25 cellular contexts compared by ENCODE assay signal in the genomic region with DNA sequence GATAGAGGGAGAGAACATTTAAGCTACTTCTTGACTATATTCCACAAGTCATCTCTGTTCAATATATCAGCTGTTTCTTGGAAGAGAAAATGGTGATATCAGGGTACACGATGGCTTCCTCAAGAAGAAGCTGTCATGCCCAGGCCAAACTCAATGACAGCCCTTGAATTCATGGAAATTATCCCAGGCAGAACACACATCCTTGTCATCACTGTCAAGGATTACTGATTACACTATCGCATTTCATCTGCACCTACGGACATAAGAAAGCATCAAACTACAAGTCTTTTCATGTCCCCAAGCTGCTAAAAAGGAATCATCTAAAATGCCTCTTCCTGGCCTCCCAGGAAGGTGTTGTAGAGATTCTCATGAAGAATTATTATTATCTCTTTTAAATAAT.
"Had no signal": no experiment of that assay in that cellular context is flagged by ENCODE, and none has a peak within 500 bp of the region (broad histone marks: within the 10 kb centered on the region; RNA-seq: fewer than 3 reads in every experiment).

No MANE protein-coding gene starts in this region.

- H3K4me1 ChIP-seq: neural progenitor cell, parathyroid adenoma, right lobe of liver, testis had no signal

- H3K4me3 ChIP-seq: esophagus muscularis mucosa, heart right ventricle, lower lobe of right lung, neural progenitor cell, right lobe of liver, testis had no signal

- H3K4me3 Mint-ChIP-seq: activated B cell treated with CpG ODN at 0.5 μM for 24 hours; activated CD4-positive, alpha-beta T cell treated with anti-CD3 and anti-CD28 coated beads, Interleukin-2, amount 10 ng/mL, durations not matched to agents 24 days and 14 days; activated CD8-positive, alpha-beta T cell treated with anti-CD3 and anti-CD28 coated beads for 36 hours; activated T-cell treated with anti-CD3 and anti-CD28 coated beads, Interleukin-2, amount 50 U/mL, for 24 hours; neural progenitor cell; stimulated activated effector memory CD8-positive, alpha-beta T cell treated with anti-CD3 and anti-CD28 coated beads, Interleukin-12 subunit alpha, Interleukin-12 subunit beta, amount 100 ng/mL, for 72 hours; T-cell; type B pancreatic cell had no signal

- H3K36me3 Mint-ChIP-seq: stimulated activated effector memory CD8-positive, alpha-beta T cell treated with anti-CD3 and anti-CD28 coated beads, Interleukin-12 subunit alpha, Interleukin-12 subunit beta, amount 100 ng/mL, for 72 hours; T-cell; type B pancreatic cell had no signal

- H3K4me1 Mint-ChIP-seq: activated B cell treated with CpG ODN at 0.5 μM for 24 hours; activated CD4-positive, alpha-beta T cell treated with anti-CD3 and anti-CD28 coated beads, Interleukin-2, amount 10 ng/mL, durations not matched to agents 24 days and 14 days; stimulated activated effector memory CD8-positive, alpha-beta T cell treated with anti-CD3 and anti-CD28 coated beads, Interleukin-12 subunit alpha, Interleukin-12 subunit beta, amount 100 ng/mL, for 72 hours; T-cell had no signal

- DNase-seq: activated B cell treated with CpG ODN at 0.5 μM for 24 hours; activated CD4-positive, alpha-beta T cell treated with anti-CD3 and anti-CD28 coated beads, Interleukin-2, amount 10 ng/mL, durations not matched to agents 24 days and 14 days; activated CD8-positive, alpha-beta T cell treated with anti-CD3 and anti-CD28 coated beads for 36 hours; activated naive CD4-positive, alpha-beta T cell treated with Interleukin-2 at 50 U/mL for 16 hours; activated T-cell treated with anti-CD3 and anti-CD28 coated beads, Interleukin-2, amount 50 U/mL, for 24 hours; aorta; brain microvascular endothelial cell; cortex of kidney; effector CD4-positive, alpha-beta T cell; heart right ventricle; left colon; lower lobe of right lung; midbrain; right lobe of liver; small intestine; stimulated activated CD4-positive, alpha-beta T cell treated with anti-CD3 and anti-CD28 coated beads, Interleukin-4, amount 100 ng/mL, for 24 hours; T-cell; testis had no signal

- FAIRE-seq: islet of Langerhans, small intestine had no signal

- H3K27ac ChIP-seq: brain microvascular endothelial cell, esophagus muscularis mucosa, lower lobe of right lung, neural progenitor cell, parathyroid adenoma, right lobe of liver, testis had no signal

- H3K36me3 ChIP-seq: brain microvascular endothelial cell, esophagus muscularis mucosa, heart right ventricle, lower lobe of right lung, neural progenitor cell, right lobe of liver had no signal

- H3K27me3 Mint-ChIP-seq: activated B cell treated with CpG ODN at 0.5 μM for 24 hours; activated CD4-positive, alpha-beta T cell treated with anti-CD3 and anti-CD28 coated beads, Interleukin-2, amount 10 ng/mL, durations not matched to agents 24 days and 14 days; activated CD8-positive, alpha-beta T cell treated with anti-CD3 and anti-CD28 coated beads for 36 hours; activated T-cell treated with anti-CD3 and anti-CD28 coated beads, Interleukin-2, amount 50 U/mL, for 24 hours; T-cell; type B pancreatic cell had no signal

- H3K27me3 ChIP-seq: brain microvascular endothelial cell, esophagus muscularis mucosa, heart right ventricle, right lobe of liver, testis had no signal

- H3K9me3 Mint-ChIP-seq: activated B cell treated with CpG ODN at 0.5 μM for 24 hours; activated CD8-positive, alpha-beta T cell treated with anti-CD3 and anti-CD28 coated beads for 36 hours; activated T-cell treated with anti-CD3 and anti-CD28 coated beads, Interleukin-2, amount 50 U/mL, for 24 hours; activated T-helper 2 cell treated with anti-CD3 and anti-CD28 coated beads, Interferon-gamma antibody, Interleukin-2, Interleukin-4, amounts not matched to agents 10 μg/mL and 5 μg/mL and 100 μg/mL, durations not matched to agents 14 hours and 24 hours and 36 hours; type B pancreatic cell had no signal

- H3K27ac Mint-ChIP-seq: activated B cell treated with CpG ODN at 0.5 μM for 24 hours; activated CD4-positive, alpha-beta T cell treated with anti-CD3 and anti-CD28 coated beads, Interleukin-2, amount 10 ng/mL, durations not matched to agents 24 days and 14 days; activated CD8-positive, alpha-beta T cell treated with anti-CD3 and anti-CD28 coated beads for 36 hours; activated T-cell treated with anti-CD3 and anti-CD28 coated beads, Interleukin-2, amount 50 U/mL, for 24 hours; activated T-helper 2 cell treated with anti-CD3 and anti-CD28 coated beads, Interferon-gamma antibody, Interleukin-2, Interleukin-4, amounts not matched to agents 10 μg/mL and 5 μg/mL and 100 μg/mL, durations not matched to agents 14 hours and 24 hours and 36 hours; neural progenitor cell; stimulated activated effector memory CD8-positive, alpha-beta T cell treated with anti-CD3 and anti-CD28 coated beads, Interleukin-12 subunit alpha, Interleukin-12 subunit beta, amount 100 ng/mL, for 72 hours; T-cell; type B pancreatic cell had no signal

- ATAC-seq: activated CD8-positive, alpha-beta T cell treated with anti-CD3 and anti-CD28 coated beads for 36 hours; heart right ventricle; left colon; right lobe of liver; stimulated activated effector memory CD8-positive, alpha-beta T cell treated with anti-CD3 and anti-CD28 coated beads, Interleukin-12 subunit alpha, Interleukin-12 subunit beta, amount 100 ng/mL, for 72 hours; T-cell had no signal

- H3K9me3 ChIP-seq: esophagus muscularis mucosa, heart right ventricle, lower lobe of right lung, right lobe of liver, testis had no signal
